ENCODE assay signal across 1 cellular context in the genomic region with DNA sequence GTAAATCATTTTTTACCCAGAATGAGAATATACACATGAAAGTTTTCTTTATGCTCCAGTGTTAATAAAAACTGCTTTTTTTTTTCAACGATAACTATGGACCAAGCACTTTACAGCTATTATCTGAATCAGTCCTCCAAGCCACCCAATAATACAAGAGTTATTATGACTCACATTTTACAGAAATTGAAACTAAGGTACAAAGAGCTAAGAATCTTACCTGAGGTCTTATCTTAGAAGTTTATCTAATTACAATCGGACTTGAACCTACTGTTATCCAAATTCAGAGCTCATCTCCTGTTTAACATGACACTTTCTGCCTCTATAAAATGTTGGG.
TF ChIP-seq lines count a peak whose summit lies in the region.

No MANE protein-coding gene starts in this region.

TF ChIP-seq in H1, 55 proteins besides CTCF, POLR2A, EP300 and RAD21:
- TF ChIP-seq FOSL1 (IDR thresholded peaks at IDR 0.05; ENCODE audit: insufficient read depth, low read depth, low read length) = no peak
- no peak for TF ChIP-seq SP2 (IDR thresholded peaks at IDR 0.05; ENCODE audit: low read length)
- TF ChIP-seq, protein P1, sequence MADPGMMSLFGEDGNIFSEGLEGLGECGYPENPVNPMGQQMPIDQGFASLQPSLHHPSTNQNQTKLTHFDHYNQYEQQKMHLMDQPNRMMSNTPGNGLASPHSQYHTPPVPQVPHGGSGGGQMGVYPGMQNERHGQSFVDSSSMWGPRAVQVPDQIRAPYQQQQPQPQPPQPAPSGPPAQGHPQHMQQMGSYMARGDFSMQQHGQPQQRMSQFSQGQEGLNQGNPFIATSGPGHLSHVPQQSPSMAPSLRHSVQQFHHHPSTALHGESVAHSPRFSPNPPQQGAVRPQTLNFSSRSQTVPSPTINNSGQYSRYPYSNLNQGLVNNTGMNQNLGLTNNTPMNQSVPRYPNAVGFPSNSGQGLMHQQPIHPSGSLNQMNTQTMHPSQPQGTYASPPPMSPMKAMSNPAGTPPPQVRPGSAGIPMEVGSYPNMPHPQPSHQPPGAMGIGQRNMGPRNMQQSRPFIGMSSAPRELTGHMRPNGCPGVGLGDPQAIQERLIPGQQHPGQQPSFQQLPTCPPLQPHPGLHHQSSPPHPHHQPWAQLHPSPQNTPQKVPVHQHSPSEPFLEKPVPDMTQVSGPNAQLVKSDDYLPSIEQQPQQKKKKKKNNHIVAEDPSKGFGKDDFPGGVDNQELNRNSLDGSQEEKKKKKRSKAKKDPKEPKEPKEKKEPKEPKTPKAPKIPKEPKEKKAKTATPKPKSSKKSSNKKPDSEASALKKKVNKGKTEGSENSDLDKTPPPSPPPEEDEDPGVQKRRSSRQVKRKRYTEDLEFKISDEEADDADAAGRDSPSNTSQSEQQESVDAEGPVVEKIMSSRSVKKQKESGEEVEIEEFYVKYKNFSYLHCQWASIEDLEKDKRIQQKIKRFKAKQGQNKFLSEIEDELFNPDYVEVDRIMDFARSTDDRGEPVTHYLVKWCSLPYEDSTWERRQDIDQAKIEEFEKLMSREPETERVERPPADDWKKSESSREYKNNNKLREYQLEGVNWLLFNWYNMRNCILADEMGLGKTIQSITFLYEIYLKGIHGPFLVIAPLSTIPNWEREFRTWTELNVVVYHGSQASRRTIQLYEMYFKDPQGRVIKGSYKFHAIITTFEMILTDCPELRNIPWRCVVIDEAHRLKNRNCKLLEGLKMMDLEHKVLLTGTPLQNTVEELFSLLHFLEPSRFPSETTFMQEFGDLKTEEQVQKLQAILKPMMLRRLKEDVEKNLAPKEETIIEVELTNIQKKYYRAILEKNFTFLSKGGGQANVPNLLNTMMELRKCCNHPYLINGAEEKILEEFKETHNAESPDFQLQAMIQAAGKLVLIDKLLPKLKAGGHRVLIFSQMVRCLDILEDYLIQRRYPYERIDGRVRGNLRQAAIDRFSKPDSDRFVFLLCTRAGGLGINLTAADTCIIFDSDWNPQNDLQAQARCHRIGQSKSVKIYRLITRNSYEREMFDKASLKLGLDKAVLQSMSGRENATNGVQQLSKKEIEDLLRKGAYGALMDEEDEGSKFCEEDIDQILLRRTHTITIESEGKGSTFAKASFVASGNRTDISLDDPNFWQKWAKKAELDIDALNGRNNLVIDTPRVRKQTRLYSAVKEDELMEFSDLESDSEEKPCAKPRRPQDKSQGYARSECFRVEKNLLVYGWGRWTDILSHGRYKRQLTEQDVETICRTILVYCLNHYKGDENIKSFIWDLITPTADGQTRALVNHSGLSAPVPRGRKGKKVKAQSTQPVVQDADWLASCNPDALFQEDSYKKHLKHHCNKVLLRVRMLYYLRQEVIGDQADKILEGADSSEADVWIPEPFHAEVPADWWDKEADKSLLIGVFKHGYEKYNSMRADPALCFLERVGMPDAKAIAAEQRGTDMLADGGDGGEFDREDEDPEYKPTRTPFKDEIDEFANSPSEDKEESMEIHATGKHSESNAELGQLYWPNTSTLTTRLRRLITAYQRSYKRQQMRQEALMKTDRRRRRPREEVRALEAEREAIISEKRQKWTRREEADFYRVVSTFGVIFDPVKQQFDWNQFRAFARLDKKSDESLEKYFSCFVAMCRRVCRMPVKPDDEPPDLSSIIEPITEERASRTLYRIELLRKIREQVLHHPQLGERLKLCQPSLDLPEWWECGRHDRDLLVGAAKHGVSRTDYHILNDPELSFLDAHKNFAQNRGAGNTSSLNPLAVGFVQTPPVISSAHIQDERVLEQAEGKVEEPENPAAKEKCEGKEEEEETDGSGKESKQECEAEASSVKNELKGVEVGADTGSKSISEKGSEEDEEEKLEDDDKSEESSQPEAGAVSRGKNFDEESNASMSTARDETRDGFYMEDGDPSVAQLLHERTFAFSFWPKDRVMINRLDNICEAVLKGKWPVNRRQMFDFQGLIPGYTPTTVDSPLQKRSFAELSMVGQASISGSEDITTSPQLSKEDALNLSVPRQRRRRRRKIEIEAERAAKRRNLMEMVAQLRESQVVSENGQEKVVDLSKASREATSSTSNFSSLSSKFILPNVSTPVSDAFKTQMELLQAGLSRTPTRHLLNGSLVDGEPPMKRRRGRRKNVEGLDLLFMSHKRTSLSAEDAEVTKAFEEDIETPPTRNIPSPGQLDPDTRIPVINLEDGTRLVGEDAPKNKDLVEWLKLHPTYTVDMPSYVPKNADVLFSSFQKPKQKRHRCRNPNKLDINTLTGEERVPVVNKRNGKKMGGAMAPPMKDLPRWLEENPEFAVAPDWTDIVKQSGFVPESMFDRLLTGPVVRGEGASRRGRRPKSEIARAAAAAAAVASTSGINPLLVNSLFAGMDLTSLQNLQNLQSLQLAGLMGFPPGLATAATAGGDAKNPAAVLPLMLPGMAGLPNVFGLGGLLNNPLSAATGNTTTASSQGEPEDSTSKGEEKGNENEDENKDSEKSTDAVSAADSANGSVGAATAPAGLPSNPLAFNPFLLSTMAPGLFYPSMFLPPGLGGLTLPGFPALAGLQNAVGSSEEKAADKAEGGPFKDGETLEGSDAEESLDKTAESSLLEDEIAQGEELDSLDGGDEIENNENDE (IDR thresholded peaks at IDR 0.05; ENCODE audit: insufficient replicate concordance, low read length) = peak; percentile 81
